In the genomic region with DNA sequence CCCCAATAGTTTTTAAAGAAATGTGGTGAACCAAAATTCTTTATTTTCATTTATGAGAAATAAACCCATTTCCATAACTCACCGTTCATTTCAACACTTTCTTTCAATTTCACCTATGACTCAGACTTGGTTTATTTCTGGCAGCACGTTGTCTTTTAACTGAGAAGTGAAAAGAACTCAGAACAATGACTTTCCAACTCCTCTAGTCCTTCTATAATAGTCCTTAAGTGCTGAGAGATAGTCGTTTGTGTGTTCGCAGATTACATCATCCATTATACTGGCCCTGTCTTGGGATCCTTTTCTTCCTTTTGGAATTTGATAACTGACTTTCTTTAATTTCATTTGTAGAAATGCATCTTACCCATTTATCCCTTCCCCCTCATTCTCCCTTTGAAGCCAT, we compare ENCODE assay signal across 1 cellular context.
TF ChIP-seq lines count a peak whose summit lies in the region.

No MANE protein-coding gene starts in this region.

TF ChIP-seq in K562, 482 proteins besides CTCF, POLR2A, EP300 and RAD21 (continued from another document and continues in another):
- TF ChIP-seq, protein P1, sequence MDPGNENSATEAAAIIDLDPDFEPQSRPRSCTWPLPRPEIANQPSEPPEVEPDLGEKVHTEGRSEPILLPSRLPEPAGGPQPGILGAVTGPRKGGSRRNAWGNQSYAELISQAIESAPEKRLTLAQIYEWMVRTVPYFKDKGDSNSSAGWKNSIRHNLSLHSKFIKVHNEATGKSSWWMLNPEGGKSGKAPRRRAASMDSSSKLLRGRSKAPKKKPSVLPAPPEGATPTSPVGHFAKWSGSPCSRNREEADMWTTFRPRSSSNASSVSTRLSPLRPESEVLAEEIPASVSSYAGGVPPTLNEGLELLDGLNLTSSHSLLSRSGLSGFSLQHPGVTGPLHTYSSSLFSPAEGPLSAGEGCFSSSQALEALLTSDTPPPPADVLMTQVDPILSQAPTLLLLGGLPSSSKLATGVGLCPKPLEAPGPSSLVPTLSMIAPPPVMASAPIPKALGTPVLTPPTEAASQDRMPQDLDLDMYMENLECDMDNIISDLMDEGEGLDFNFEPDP (CRISPR knock-in tag; IDR thresholded peaks at IDR 0.05): no peak
- TF ChIP-seq SREBF1 (IDR thresholded peaks at IDR 0.05; ENCODE audit: borderline replicate concordance, low read depth, low read length): no peak
- TF ChIP-seq NCOA2 (IDR thresholded peaks at IDR 0.05; ENCODE audit: partially characterized antibody in 2 of 2): no peak
- TF ChIP-seq FOSL1 (tag; conservative IDR thresholded peaks at IDR 0.05): peak; percentile 75
- TF ChIP-seq COPS2 (conservative IDR thresholded peaks at IDR 0.05): no peak
- no peak for TF ChIP-seq ZNF140 (CRISPR knock-in tag; IDR thresholded peaks at IDR 0.05)
- TF ChIP-seq MEF2D (tag; conservative IDR thresholded peaks at IDR 0.05; ENCODE audit: low read depth): 0 out of 2 replicates have a peak, but pooled peaks have one; percentile 25
- TF ChIP-seq YBX1 (IDR thresholded peaks at IDR 0.05): no peak
- TF ChIP-seq CEBPG (CRISPR knock-in tag; IDR thresholded peaks at IDR 0.05): no peak
- peak; percentile 65 to 92 for TF ChIP-seq CEBPG (tag; conservative IDR thresholded peaks at IDR 0.05 in 1 of 2, IDR thresholded peaks at IDR 0.05 in 1 of 2)
- TF ChIP-seq NEUROD1 (IDR thresholded peaks at IDR 0.05; ENCODE audit: borderline replicate concordance, low read depth, low read length, partially characterized antibody): no peak
- no peak for TF ChIP-seq ZNF282 (CRISPR knock-in tag; IDR thresholded peaks at IDR 0.05)
- TF ChIP-seq MEF2A (IDR thresholded peaks at IDR 0.05; ENCODE audit: control insufficient read depth, low read depth, low read length): peak; percentile 30; the same call in 1 of the 2 replicates
- no peak for TF ChIP-seq SMAD1 (IDR thresholded peaks at IDR 0.05; ENCODE audit: low read depth, low read length, partially characterized antibody)
- TF ChIP-seq ZNF444 (CRISPR knock-in tag; IDR thresholded peaks at IDR 0.05): no peak
- no peak for TF ChIP-seq BMI1 (IDR thresholded peaks at IDR 0.05; ENCODE audit: low read length)
- TF ChIP-seq, protein P2, sequence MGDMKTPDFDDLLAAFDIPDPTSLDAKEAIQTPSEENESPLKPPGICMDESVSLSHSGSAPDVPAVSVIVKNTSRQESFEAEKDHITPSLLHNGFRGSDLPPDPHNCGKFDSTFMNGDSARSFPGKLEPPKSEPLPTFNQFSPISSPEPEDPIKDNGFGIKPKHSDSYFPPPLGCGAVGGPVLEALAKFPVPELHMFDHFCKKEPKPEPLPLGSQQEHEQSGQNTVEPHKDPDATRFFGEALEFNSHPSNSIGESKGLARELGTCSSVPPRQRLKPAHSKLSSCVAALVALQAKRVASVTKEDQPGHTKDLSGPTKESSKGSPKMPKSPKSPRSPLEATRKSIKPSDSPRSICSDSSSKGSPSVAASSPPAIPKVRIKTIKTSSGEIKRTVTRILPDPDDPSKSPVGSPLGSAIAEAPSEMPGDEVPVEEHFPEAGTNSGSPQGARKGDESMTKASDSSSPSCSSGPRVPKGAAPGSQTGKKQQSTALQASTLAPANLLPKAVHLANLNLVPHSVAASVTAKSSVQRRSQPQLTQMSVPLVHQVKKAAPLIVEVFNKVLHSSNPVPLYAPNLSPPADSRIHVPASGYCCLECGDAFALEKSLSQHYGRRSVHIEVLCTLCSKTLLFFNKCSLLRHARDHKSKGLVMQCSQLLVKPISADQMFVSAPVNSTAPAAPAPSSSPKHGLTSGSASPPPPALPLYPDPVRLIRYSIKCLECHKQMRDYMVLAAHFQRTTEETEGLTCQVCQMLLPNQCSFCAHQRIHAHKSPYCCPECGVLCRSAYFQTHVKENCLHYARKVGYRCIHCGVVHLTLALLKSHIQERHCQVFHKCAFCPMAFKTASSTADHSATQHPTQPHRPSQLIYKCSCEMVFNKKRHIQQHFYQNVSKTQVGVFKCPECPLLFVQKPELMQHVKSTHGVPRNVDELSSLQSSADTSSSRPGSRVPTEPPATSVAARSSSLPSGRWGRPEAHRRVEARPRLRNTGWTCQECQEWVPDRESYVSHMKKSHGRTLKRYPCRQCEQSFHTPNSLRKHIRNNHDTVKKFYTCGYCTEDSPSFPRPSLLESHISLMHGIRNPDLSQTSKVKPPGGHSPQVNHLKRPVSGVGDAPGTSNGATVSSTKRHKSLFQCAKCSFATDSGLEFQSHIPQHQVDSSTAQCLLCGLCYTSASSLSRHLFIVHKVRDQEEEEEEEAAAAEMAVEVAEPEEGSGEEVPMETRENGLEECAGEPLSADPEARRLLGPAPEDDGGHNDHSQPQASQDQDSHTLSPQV (IDR thresholded peaks at IDR 0.05): peak; percentile 27; the same call in 1 of the 2 replicates
- TF ChIP-seq FOXJ3 (CRISPR knock-in tag; IDR thresholded peaks at IDR 0.05): no peak
- no peak for TF ChIP-seq MXI1 (IDR thresholded peaks at IDR 0.05; ENCODE audit: low read depth, low read length)
- peak; percentile 46 for TF ChIP-seq POLR2H (tag; IDR thresholded peaks at IDR 0.05; ENCODE audit: low read depth)
- TF ChIP-seq, protein P3, sequence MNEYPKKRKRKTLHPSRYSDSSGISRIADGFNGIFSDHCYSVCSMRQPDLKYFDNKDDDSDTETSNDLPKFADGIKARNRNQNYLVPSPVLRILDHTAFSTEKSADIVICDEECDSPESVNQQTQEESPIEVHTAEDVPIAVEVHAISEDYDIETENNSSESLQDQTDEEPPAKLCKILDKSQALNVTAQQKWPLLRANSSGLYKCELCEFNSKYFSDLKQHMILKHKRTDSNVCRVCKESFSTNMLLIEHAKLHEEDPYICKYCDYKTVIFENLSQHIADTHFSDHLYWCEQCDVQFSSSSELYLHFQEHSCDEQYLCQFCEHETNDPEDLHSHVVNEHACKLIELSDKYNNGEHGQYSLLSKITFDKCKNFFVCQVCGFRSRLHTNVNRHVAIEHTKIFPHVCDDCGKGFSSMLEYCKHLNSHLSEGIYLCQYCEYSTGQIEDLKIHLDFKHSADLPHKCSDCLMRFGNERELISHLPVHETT (CRISPR knock-in tag; conservative IDR thresholded peaks at IDR 0.05 in 1 of 2, IDR thresholded peaks at IDR 0.05 in 1 of 2): no peak
- no peak for TF ChIP-seq ZKSCAN1 (IDR thresholded peaks at IDR 0.05; ENCODE audit: low read depth, low read length)
- TF ChIP-seq ZNF57 (CRISPR knock-in tag; IDR thresholded peaks at IDR 0.05): no peak
- TF ChIP-seq, protein P4, sequence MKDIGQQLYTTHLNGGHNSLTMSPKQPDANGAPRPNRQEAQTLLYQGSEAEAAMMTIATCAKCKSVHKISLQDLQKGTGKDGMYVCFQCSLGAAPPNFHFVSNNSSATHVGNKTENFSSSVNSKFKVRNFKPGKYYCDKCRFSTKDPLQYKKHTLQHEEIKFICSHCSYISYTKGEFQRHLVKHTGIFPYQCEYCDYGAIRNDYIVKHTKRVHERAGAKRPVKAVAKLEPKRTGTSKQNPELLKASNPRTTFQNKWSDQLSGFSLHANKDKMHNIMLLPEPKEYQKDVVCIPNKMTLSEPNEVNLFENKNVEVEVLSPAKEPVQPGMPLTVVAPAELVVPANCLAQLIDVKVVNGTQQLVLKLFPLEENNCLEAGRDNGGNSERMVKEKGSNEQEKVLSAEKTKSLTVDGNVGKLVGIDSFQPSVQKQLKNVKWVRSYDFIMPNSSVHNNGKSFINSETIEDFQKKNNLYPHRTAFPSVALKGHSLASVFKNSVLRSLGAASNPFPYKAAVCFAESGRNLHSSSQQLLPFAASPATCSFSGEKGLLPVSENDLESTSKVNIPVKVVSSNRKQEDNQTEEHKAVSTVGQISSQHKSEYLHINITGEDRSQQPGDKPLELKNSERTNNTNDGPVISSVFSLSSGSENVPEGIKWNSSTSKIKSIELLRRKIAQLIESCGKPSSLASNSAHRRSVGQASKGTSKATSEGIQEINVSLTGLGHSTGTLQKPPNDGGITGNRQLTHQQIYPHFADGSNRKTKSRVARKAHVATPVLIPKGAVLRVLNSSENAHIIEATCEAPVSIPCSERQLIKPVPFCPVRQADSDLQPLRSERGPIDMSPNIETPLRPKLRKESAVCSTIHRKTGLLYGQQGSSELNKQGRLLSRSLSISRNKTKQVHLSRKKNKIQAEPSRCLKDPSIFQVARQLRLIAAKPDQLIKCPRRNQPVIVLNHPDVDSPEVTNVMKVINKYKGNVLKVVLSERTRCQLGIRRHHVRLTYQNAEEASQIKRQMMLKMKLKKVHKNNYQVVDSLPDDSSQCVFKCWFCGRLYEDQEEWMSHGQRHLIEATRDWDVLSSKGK (CRISPR knock-in tag; IDR thresholded peaks at IDR 0.05): no peak
- peak; percentile 53; the same call in 1 of the 2 replicates for TF ChIP-seq JUND (IDR thresholded peaks at IDR 0.05; ENCODE audit: borderline replicate concordance, low read depth, low read length)
- peak; percentile 38; the same call in 2 of the 3 replicates for TF ChIP-seq JUND (tag; IDR thresholded peaks at IDR 0.05; ENCODE audit: borderline replicate concordance, low read depth, low read length)
- TF ChIP-seq HLTF (IDR thresholded peaks at IDR 0.05): no peak
- TF ChIP-seq THRAP3 (IDR thresholded peaks at IDR 0.05; ENCODE audit: borderline replicate concordance): no peak
- TF ChIP-seq HNRNPK (IDR thresholded peaks at IDR 0.05; ENCODE audit: low read depth, low read length, poor library complexity, severe bottlenecking): no peak
- TF ChIP-seq CAMTA2 (CRISPR knock-in tag; conservative IDR thresholded peaks at IDR 0.05): no peak
- no peak for TF ChIP-seq ZNF778 (CRISPR knock-in tag; IDR thresholded peaks at IDR 0.05)
- TF ChIP-seq, protein P5, sequence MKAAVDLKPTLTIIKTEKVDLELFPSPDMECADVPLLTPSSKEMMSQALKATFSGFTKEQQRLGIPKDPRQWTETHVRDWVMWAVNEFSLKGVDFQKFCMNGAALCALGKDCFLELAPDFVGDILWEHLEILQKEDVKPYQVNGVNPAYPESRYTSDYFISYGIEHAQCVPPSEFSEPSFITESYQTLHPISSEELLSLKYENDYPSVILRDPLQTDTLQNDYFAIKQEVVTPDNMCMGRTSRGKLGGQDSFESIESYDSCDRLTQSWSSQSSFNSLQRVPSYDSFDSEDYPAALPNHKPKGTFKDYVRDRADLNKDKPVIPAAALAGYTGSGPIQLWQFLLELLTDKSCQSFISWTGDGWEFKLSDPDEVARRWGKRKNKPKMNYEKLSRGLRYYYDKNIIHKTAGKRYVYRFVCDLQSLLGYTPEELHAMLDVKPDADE (conservative IDR thresholded peaks at IDR 0.05; ENCODE audit: control insufficient read depth, low read depth, low read length): no peak
- no peak for TF ChIP-seq ZNF274 (IDR thresholded peaks at IDR 0.05; ENCODE audit: borderline replicate concordance, low read depth, low read length)
- no peak for TF ChIP-seq GABPB2 (CRISPR knock-in tag; conservative IDR thresholded peaks at IDR 0.05)
- no peak for TF ChIP-seq YY1 (IDR thresholded peaks at IDR 0.05; ENCODE audit: borderline replicate concordance in 1 of 3, control insufficient read depth in 1 of 3, extremely low read depth in 1 of 3, insufficient read depth in 3 of 3, insufficient read length in 1 of 3, insufficient replicate concordance in 2 of 3, low read depth in 1 of 3, low read length in 2 of 3)
- TF ChIP-seq CBFA2T2 (conservative IDR thresholded peaks at IDR 0.05): no peak
- TF ChIP-seq, protein P6, sequence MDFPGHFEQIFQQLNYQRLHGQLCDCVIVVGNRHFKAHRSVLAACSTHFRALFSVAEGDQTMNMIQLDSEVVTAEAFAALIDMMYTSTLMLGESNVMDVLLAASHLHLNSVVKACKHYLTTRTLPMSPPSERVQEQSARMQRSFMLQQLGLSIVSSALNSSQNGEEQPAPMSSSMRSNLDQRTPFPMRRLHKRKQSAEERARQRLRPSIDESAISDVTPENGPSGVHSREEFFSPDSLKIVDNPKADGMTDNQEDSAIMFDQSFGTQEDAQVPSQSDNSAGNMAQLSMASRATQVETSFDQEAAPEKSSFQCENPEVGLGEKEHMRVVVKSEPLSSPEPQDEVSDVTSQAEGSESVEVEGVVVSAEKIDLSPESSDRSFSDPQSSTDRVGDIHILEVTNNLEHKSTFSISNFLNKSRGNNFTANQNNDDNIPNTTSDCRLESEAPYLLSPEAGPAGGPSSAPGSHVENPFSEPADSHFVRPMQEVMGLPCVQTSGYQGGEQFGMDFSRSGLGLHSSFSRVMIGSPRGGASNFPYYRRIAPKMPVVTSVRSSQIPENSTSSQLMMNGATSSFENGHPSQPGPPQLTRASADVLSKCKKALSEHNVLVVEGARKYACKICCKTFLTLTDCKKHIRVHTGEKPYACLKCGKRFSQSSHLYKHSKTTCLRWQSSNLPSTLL (IDR thresholded peaks at IDR 0.05): no peak
- TF ChIP-seq, protein P7, sequence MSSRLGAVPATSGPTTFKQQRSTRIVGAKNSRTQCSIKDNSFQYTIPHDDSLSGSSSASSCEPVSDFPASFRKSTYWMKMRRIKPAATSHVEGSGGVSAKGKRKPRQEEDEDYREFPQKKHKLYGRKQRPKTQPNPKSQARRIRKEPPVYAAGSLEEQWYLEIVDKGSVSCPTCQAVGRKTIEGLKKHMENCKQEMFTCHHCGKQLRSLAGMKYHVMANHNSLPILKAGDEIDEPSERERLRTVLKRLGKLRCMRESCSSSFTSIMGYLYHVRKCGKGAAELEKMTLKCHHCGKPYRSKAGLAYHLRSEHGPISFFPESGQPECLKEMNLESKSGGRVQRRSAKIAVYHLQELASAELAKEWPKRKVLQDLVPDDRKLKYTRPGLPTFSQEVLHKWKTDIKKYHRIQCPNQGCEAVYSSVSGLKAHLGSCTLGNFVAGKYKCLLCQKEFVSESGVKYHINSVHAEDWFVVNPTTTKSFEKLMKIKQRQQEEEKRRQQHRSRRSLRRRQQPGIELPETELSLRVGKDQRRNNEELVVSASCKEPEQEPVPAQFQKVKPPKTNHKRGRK (tag; IDR thresholded peaks at IDR 0.05): no peak
- TF ChIP-seq ZNF699 (CRISPR knock-in tag; IDR thresholded peaks at IDR 0.05; ENCODE audit: insufficient replicate concordance): no peak
- TF ChIP-seq, protein P8, sequence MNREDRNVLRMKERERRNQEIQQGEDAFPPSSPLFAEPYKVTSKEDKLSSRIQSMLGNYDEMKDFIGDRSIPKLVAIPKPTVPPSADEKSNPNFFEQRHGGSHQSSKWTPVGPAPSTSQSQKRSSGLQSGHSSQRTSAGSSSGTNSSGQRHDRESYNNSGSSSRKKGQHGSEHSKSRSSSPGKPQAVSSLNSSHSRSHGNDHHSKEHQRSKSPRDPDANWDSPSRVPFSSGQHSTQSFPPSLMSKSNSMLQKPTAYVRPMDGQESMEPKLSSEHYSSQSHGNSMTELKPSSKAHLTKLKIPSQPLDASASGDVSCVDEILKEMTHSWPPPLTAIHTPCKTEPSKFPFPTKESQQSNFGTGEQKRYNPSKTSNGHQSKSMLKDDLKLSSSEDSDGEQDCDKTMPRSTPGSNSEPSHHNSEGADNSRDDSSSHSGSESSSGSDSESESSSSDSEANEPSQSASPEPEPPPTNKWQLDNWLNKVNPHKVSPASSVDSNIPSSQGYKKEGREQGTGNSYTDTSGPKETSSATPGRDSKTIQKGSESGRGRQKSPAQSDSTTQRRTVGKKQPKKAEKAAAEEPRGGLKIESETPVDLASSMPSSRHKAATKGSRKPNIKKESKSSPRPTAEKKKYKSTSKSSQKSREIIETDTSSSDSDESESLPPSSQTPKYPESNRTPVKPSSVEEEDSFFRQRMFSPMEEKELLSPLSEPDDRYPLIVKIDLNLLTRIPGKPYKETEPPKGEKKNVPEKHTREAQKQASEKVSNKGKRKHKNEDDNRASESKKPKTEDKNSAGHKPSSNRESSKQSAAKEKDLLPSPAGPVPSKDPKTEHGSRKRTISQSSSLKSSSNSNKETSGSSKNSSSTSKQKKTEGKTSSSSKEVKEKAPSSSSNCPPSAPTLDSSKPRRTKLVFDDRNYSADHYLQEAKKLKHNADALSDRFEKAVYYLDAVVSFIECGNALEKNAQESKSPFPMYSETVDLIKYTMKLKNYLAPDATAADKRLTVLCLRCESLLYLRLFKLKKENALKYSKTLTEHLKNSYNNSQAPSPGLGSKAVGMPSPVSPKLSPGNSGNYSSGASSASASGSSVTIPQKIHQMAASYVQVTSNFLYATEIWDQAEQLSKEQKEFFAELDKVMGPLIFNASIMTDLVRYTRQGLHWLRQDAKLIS (CRISPR knock-in tag; IDR thresholded peaks at IDR 0.05): no peak
- TF ChIP-seq SIN3B (IDR thresholded peaks at IDR 0.05; ENCODE audit: low read depth): no peak
- peak; percentile 66; the same call in 1 of the 2 replicates for TF ChIP-seq ZSCAN32 (CRISPR knock-in tag; IDR thresholded peaks at IDR 0.05)
